Comparison of ENCODE assay signal across 8 cellular contexts in the genomic region with DNA sequence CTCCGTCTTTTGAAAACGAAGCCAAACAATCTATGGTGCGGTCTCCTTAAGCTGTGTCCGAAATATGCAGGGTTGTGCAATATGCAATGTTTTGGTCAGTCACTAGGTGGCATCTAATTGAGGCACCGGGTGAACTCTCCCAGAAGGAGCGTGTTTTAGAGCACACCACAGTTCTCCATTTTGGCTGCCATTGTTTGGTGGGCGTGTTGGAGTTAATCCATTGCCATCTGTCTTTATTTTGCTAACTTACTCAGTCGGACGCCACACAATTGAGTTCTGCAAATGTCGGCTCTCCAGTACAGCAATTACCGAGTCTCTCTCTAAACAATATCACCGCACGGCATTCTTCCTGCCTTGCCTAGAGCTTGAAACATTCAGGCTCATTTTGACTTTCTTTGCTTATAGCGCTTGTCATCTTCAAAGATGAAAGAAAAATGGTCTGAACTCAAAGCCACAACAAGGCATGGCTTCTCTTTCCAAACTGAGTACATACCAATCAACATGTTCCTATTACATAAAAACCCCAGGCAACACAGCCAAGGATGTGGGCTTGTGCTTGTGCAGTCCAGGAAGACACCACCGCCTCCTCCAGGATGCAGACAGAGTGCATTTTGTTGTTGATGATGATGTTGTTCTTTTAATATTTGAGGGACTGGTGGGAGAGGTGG.
A peak's percentile ranks its signal among the peaks of the same experiment; 100 is the strongest.
DNase-seq lines count a peak whose midpoint lies in the region; ATAC-seq and TF ChIP-seq lines count a peak whose summit lies in the region.

No MANE protein-coding gene starts in this region.

- H3K4me1 ChIP-seq in HAP-1 (peaks cover 3% of the 10 kb centered on the region; the same call in 1 of the 2 replicates), NT2/D1 (ENCODE audit: insufficient read depth, insufficient read length) (no peaks in the 10 kb centered on the region), neuron (ENCODE audit: insufficient read depth, low read length) (no peaks in the 10 kb centered on the region)

- no peaks in the 10 kb centered on the region for H3K9me3 ChIP-seq in HAP-1
- H3K9me3 ChIP-seq in NT2/D1 (ENCODE audit: insufficient read depth, low read length) = no peaks in the 10 kb centered on the region
- no peaks in the 10 kb centered on the region for H3K9me3 ChIP-seq in neuron (ENCODE audit: low read length)

- H3K4me3 ChIP-seq in HAP-1 (no peak overlapping the region), NT2/D1 (ENCODE audit: insufficient read length, low read depth) (no peak overlapping the region), fibroblast of the aortic adventitia (ENCODE audit: low read depth, low read length) (no peak overlapping the region), neuron (ENCODE audit: low read length) (no peak overlapping the region)

- H3K27ac Mint-ChIP-seq in activated T-helper 1 cell treated with anti-CD3 and anti-CD28 coated beads, Interleukin-12 subunit alpha, Interleukin-12 subunit beta, Interleukin-2, Interleukin-4 antibody, amounts not matched to agents 30 ng/mL and 10 ng/mL and 1 ng/mL, durations not matched to agents 14 hours and 24 hours and 36 hours = no peak overlapping the region

- H3K9ac ChIP-seq in NT2/D1 (ENCODE audit: insufficient read length, low read depth) = no peak overlapping the region

- no peak overlapping the region for H3K4me3 Mint-ChIP-seq in activated T-helper 1 cell treated with anti-CD3 and anti-CD28 coated beads, Interleukin-12 subunit alpha, Interleukin-12 subunit beta, Interleukin-2, Interleukin-4 antibody, amounts not matched to agents 30 ng/mL and 10 ng/mL and 1 ng/mL, durations not matched to agents 14 hours and 24 hours and 36 hours

- TF ChIP-seq CTCF in fibroblast of the aortic adventitia (IDR thresholded peaks at IDR 0.05; ENCODE audit: insufficient read depth, low read length) = peak; percentile 84

- in situ Hi-C loops in HAP-1 (cut with MboI; ENCODE audit: low sequenced_read_pairs) = no loop called here

- intact Hi-C loops in activated T-helper 1 cell treated with anti-CD3 and anti-CD28 coated beads, Interleukin-12 subunit alpha, Interleukin-12 subunit beta, Interleukin-2, Interleukin-4 antibody, amounts not matched to agents 30 ng/mL and 10 ng/mL and 1 ng/mL, durations not matched to agents 14 hours and 24 hours and 36 hours (cut with micrococcal nuclease) = loop anchor here (1.0 to 10.0 kb wide), 3 partner anchors 247 to 1203 kb away; no protein-coding TSS in a partner anchor

- H3K36me3 Mint-ChIP-seq in activated T-helper 1 cell treated with anti-CD3 and anti-CD28 coated beads, Interleukin-12 subunit alpha, Interleukin-12 subunit beta, Interleukin-2, Interleukin-4 antibody, amounts not matched to agents 30 ng/mL and 10 ng/mL and 1 ng/mL, durations not matched to agents 14 hours and 24 hours and 36 hours (ENCODE audit: low read depth) = peaks cover 3% of the 10 kb centered on the region

- peaks cover 18% of the 10 kb centered on the region for H3K27me3 ChIP-seq in HAP-1 (ENCODE audit: low read depth)
- H3K27me3 ChIP-seq in NT2/D1 (ENCODE audit: insufficient read depth, insufficient read length) = no peaks in the 10 kb centered on the region
- H3K27me3 ChIP-seq in neuron (ENCODE audit: insufficient read depth, low read length) = no peaks in the 10 kb centered on the region

- no peak for ATAC-seq in HG03159 (IDR thresholded peaks at IDR 0.05; ENCODE audit: unreplicated experiment)

- H3K27me3 Mint-ChIP-seq in activated T-helper 1 cell treated with anti-CD3 and anti-CD28 coated beads, Interleukin-12 subunit alpha, Interleukin-12 subunit beta, Interleukin-2, Interleukin-4 antibody, amounts not matched to agents 30 ng/mL and 10 ng/mL and 1 ng/mL, durations not matched to agents 14 hours and 24 hours and 36 hours (ENCODE audit: insufficient read depth) = peaks cover 51% of the 10 kb centered on the region

- no peaks in the 10 kb centered on the region for H3K9me3 Mint-ChIP-seq in activated T-helper 1 cell treated with anti-CD3 and anti-CD28 coated beads, Interleukin-12 subunit alpha, Interleukin-12 subunit beta, Interleukin-2, Interleukin-4 antibody, amounts not matched to agents 30 ng/mL and 10 ng/mL and 1 ng/mL, durations not matched to agents 14 hours and 24 hours and 36 hours

- no peaks in the 10 kb centered on the region for H3K36me3 ChIP-seq in HAP-1 (replicated peaks)
- H3K36me3 ChIP-seq in NT2/D1 (ENCODE audit: insufficient read depth, insufficient read length, low read length) = no peaks in the 10 kb centered on the region
- no peaks in the 10 kb centered on the region for H3K36me3 ChIP-seq in neuron (ENCODE audit: insufficient read depth, low read length)

- peak overlapping the region; percentile 24 for H2AFZ ChIP-seq in neuron (ENCODE audit: low read depth, low read length)

- DNase-seq in Ammon's horn (ENCODE audit: low spot score) (peak; percentile 83), HAP-1 (ENCODE audit: low spot score in 2 of 2) (peak; percentile 83 to 94), NT2/D1 (ENCODE audit: low read depth, low spot score) (peak; percentile 25), fibroblast of the aortic adventitia (ENCODE audit: low read depth) (peak; percentile 90), OCI-M2 (lab: John Stamatoyannopoulos, UW; ENCODE audit: unreplicated experiment) (no peak)
- DNase-seq in activated T-helper 1 cell treated with anti-CD3 and anti-CD28 coated beads, Interleukin-12 subunit alpha, Interleukin-12 subunit beta, Interleukin-2, Interleukin-4 antibody, amounts not matched to agents 30 ng/mL and 10 ng/mL and 1 ng/mL, durations not matched to agents 14 hours and 24 hours and 36 hours (ENCODE audit: low spot score) = peak; percentile 17

- peaks cover 35% of the 10 kb centered on the region for H3K4me1 Mint-ChIP-seq in activated T-helper 1 cell treated with anti-CD3 and anti-CD28 coated beads, Interleukin-12 subunit alpha, Interleukin-12 subunit beta, Interleukin-2, Interleukin-4 antibody, amounts not matched to agents 30 ng/mL and 10 ng/mL and 1 ng/mL, durations not matched to agents 14 hours and 24 hours and 36 hours (ENCODE audit: low read depth)
